ENCODE assay signal across 17 cellular contexts in genomic region chr4:15078682-15079642, GRCh38.
DNase-seq lines count a peak whose midpoint lies in the region; ATAC-seq and TF ChIP-seq lines count a peak whose summit lies in the region.
"Had no signal": no experiment of that assay in that cellular context is flagged by ENCODE, and none has a peak within 500 bp of the region (broad histone marks: within the 10 kb centered on the region; RNA-seq: fewer than 3 reads in every experiment).

No MANE protein-coding gene starts in this region.

- no peaks in the 10 kb centered on the region for H3K27me3 ChIP-seq in HL-60 (ENCODE audit: insufficient read depth, poor library complexity, severe bottlenecking)
- H3K27me3 ChIP-seq in fibroblast of lung (ENCODE audit: control insufficient read depth, insufficient read depth, low read length), result no peaks in the 10 kb centered on the region
- H3K27me3 ChIP-seq: BLaER1 treated with 17β-estradiol and CSF1 and Interleukin-3, amounts not matched to agents 10 nM and 100 nM had no signal

- no peak for ATAC-seq in HG03045 (IDR thresholded peaks at IDR 0.05; ENCODE audit: unreplicated experiment)
- ATAC-seq: activated naive CD4-positive, alpha-beta T cell treated with anti-CD3 and anti-CD28 coated beads, Interleukin-2, amount 50 U/mL, for 72 hours; stimulated activated naive B cell treated with anti-CD40 and anti-IgM and Interleukin-4, amounts not matched to agents 10 μg/mL and 1 μg/mL and 100 μg/mL, for 72 hours had no signal

- H3K4me3 ChIP-seq in HL-60 (replicated peaks; ENCODE audit: insufficient read depth, low read length), result no peak overlapping the region
- no peak overlapping the region for H3K4me3 ChIP-seq in fibroblast of lung (replicated peaks in 1 of 4; ENCODE audit: control extremely low read depth in 1 of 4, insufficient read depth in 1 of 4, low read depth in 3 of 4, low read length in 4 of 4)
- H3K4me3 ChIP-seq in skeletal muscle cell (ENCODE audit: low read depth, low read length), result no peak overlapping the region
- H3K4me3 ChIP-seq: BLaER1 treated with 17β-estradiol and CSF1 and Interleukin-3, amounts not matched to agents 10 nM and 100 nM had no signal

- no peaks in the 10 kb centered on the region for H4K20me1 ChIP-seq in fibroblast of lung (ENCODE audit: control insufficient read depth, extremely low read depth, insufficient read depth, low read length)
- H4K20me1 ChIP-seq: BLaER1 treated with 17β-estradiol and CSF1 and Interleukin-3, amounts not matched to agents 10 nM and 100 nM had no signal

- H3K27ac ChIP-seq in HL-60 (replicated peaks), result peak overlapping the region; percentile 87
- H3K27ac ChIP-seq in fibroblast of lung (ENCODE audit: insufficient read depth, low read length), result peak overlapping the region; percentile 34
- H3K27ac ChIP-seq: BLaER1 treated with 17β-estradiol and CSF1 and Interleukin-3, amounts not matched to agents 10 nM and 100 nM had no signal

- H3K4me2 ChIP-seq in fibroblast of lung (ENCODE audit: extremely low read depth, insufficient read depth, low read length), result no peak overlapping the region
- H3K4me2 ChIP-seq: BLaER1 treated with 17β-estradiol and CSF1 and Interleukin-3, amounts not matched to agents 10 nM and 100 nM had no signal

- peaks cover 3% of the 10 kb centered on the region for H3K4me1 ChIP-seq in fibroblast of lung (ENCODE audit: control insufficient read depth, extremely low read depth, insufficient read depth, low read length)
- H3K4me1 ChIP-seq: BLaER1 treated with 17β-estradiol and CSF1 and Interleukin-3, amounts not matched to agents 10 nM and 100 nM had no signal

- no peaks in the 10 kb centered on the region for H3K9me3 ChIP-seq in fibroblast of lung (ENCODE audit: control insufficient read depth, insufficient read depth, low read depth, low read length)

- no peak overlapping the region for H2AFZ ChIP-seq in fibroblast of lung (ENCODE audit: low read length)

- H3K79me2 ChIP-seq in fibroblast of lung (ENCODE audit: control insufficient read depth, insufficient read depth, low read length), result no peaks in the 10 kb centered on the region

- TF ChIP-seq CTCF in HL-60 (IDR thresholded peaks at IDR 0.05; ENCODE audit: insufficient read depth, low read length), result no peak
- TF ChIP-seq CTCF in fibroblast of lung (conservative IDR thresholded peaks at IDR 0.05 in 1 of 2, IDR thresholded peaks at IDR 0.05 in 1 of 2; ENCODE audit: low read depth in 1 of 2, low read length in 2 of 2), result no peak

- DNase-seq in HL-60 (ENCODE audit: low read depth in 1 of 2, low spot score in 1 of 2), result peak; percentile 81 to 82
- DNase-seq in RKO (ENCODE audit: low spot score), result peak; percentile 5
- DNase-seq in fibroblast of lung (ENCODE audit: low read depth in 2 of 2), result peak; percentile 43 to 95
- peak; percentile 23 for DNase-seq in skeletal muscle cell (ENCODE audit: low read depth)
- DNase-seq in activated T-cell treated with anti-CD3 and anti-CD28 coated beads, Interleukin-2, amount 50 U/mL, for 48 hours, result no peak
- no peak for DNase-seq in NCI-H1092 (lab: John Stamatoyannopoulos, UW)
- DNase-seq: activated CD4-positive, alpha-beta T cell treated with anti-CD3 and anti-CD28 coated beads for 1 hour; activated CD8-positive, alpha-beta memory T cell treated with anti-CD3 and anti-CD28 coated beads, Interleukin-2, amount 50 U/mL, for 48 hours; KG1; NCI-H187 treated with DMSO at 0.1 percent for 48 hours; NCI-H526 treated with DMSO at 0.1 percent for 48 hours; nucleus accumbens; small intestine; stimulated activated naive B cell treated with anti-CD40 and anti-IgM and Interleukin-4, amounts not matched to agents 10 μg/mL and 1 μg/mL and 100 μg/mL, for 72 hours had no signal

- no peak overlapping the region for H3K9ac ChIP-seq in fibroblast of lung (ENCODE audit: insufficient read depth, low read length)
- H3K9ac ChIP-seq: BLaER1 treated with 17β-estradiol and CSF1 and Interleukin-3, amounts not matched to agents 10 nM and 100 nM had no signal

- no peaks in the 10 kb centered on the region for H3K36me3 ChIP-seq in fibroblast of lung (ENCODE audit: control insufficient read depth, insufficient read depth, low read length)
- H3K36me3 ChIP-seq: BLaER1 treated with 17β-estradiol and CSF1 and Interleukin-3, amounts not matched to agents 10 nM and 100 nM had no signal

Comparison
In these comparisons a context has a peak if more than half of its experiments do, and no peak if none do; other contexts are left out.
1. DNase-seq: peak in HL-60 (2 of 2), RKO (single experiment), fibroblast of lung (2 of 2) and skeletal muscle cell (single experiment); none in activated T-cell treated with anti-CD3 and anti-CD28 coated beads, Interleukin-2, amount 50 U/mL, for 48 hours (0 of 2) and NCI-H1092 (single experiment).